ENCODE assay signal across 26 cellular contexts in the genomic region with DNA sequence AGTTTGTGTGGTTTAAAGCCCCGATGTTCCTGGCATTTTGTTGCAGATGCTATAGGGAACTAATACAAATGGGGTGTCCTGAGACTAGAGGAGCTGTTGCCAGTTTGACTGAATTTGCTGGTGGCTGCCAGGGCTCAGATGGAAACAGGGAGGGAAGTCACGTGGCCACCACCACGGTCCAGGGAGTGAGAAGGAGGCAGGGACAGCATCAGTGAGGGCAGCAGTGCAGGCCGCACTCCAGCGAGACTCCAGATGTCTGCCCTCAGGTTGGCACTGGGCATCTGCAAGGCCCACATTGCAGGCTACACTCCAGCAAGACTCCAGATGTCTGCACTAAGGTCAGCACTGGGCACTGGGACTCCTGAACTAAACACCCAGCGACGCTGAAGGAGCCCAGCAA.
DNase-seq lines count a peak whose midpoint lies in the region; ATAC-seq and TF ChIP-seq lines count a peak whose summit lies in the region.
"Had no signal": no experiment of that assay in that cellular context is flagged by ENCODE, and none has a peak within 500 bp of the region (broad histone marks: within the 10 kb centered on the region; RNA-seq: fewer than 3 reads in every experiment).

No MANE protein-coding gene starts in this region.

- no peaks in the 10 kb centered on the region for H3K27me3 ChIP-seq in neural progenitor cell
- H3K27me3 ChIP-seq: BLaER1, brain microvascular endothelial cell had no signal

- H3K4me1 ChIP-seq in neural progenitor cell = no peaks in the 10 kb centered on the region
- H3K4me1 ChIP-seq: A549, BLaER1, parathyroid adenoma had no signal

- peak overlapping the region; percentile 14 for H3K27ac Mint-ChIP-seq in stimulated activated naive CD8-positive, alpha-beta T cell treated with anti-CD3 and anti-CD28 coated beads, Interleukin-15, Interleukin-2, amounts not matched to agents 100 ng/mL and 50 ng/mL, for 24 hours
- peak overlapping the region; percentile 50 for H3K27ac Mint-ChIP-seq in neural progenitor cell
- H3K27ac Mint-ChIP-seq: activated CD4-positive, alpha-beta T cell treated with anti-CD3 and anti-CD28 coated beads, Interleukin-2, amount 10 ng/mL, durations not matched to agents 7 days and 5 days; activated CD8-positive, alpha-beta memory T cell treated with anti-CD3 and anti-CD28 coated beads, Interleukin-2, amount 10 ng/mL, durations not matched to agents 7 days and 5 days had no signal

- peak overlapping the region; percentile 56 for H3K27ac ChIP-seq in cingulate gyrus (ENCODE audit: low read depth, low read length)
- no peak overlapping the region for H3K27ac ChIP-seq in neural progenitor cell
- H3K27ac ChIP-seq in temporal lobe (ENCODE audit: low read depth, low read length) = peak overlapping the region; percentile 79
- H3K27ac ChIP-seq: A549, BLaER1, brain microvascular endothelial cell, KMS-11, parathyroid adenoma, SK-N-MC, WERI-Rb-1 had no signal

- H3K36me3 Mint-ChIP-seq in stimulated activated naive CD8-positive, alpha-beta T cell treated with anti-CD3 and anti-CD28 coated beads, Interleukin-15, Interleukin-2, amounts not matched to agents 100 ng/mL and 50 ng/mL, for 24 hours (ENCODE audit: low read depth) = no peaks in the 10 kb centered on the region
- H3K36me3 Mint-ChIP-seq in neural progenitor cell = peaks cover 30% of the 10 kb centered on the region
- H3K36me3 Mint-ChIP-seq: activated CD8-positive, alpha-beta memory T cell treated with anti-CD3 and anti-CD28 coated beads, Interleukin-2, amount 10 ng/mL, durations not matched to agents 7 days and 5 days had no signal

- no peak for TF ChIP-seq CTCF in neural progenitor cell (IDR thresholded peaks at IDR 0.05)

- no peak for DNase-seq in stimulated activated naive CD8-positive, alpha-beta T cell treated with anti-CD3 and anti-CD28 coated beads, Interleukin-15, Interleukin-2, amounts not matched to agents 100 U/mL and 50 U/mL, for 24 hours
- DNase-seq in neural progenitor cell (ENCODE audit: low spot score) (no peak), DMS53 treated with DMSO at 0.1 percent for 48 hours (lab: John Stamatoyannopoulos, UW; ENCODE audit: unreplicated experiment) (no peak), retina (no peak)
- DNase-seq: activated CD4-positive, alpha-beta T cell treated with anti-CD3 and anti-CD28 coated beads, Interleukin-2, amount 10 ng/mL, durations not matched to agents 7 days and 5 days; activated CD8-positive, alpha-beta memory T cell treated with anti-CD3 and anti-CD28 coated beads, Interleukin-2, amount 10 ng/mL, durations not matched to agents 7 days and 5 days; brain microvascular endothelial cell; cortex of kidney; left colon; mesenchymal stem cell; naive thymus-derived CD4-positive, alpha-beta T cell; NCI-H1694; NCI-H526 treated with DMSO at 0.1 percent for 48 hours; RPMI8226; stimulated activated naive CD4-positive, alpha-beta T cell; WERI-Rb-1 had no signal

- no peak for ATAC-seq in stimulated activated naive CD8-positive, alpha-beta T cell treated with anti-CD3 and anti-CD28 coated beads, Interleukin-15, Interleukin-2, amounts not matched to agents 100 U/mL and 50 U/mL, for 24 hours
- no peak for ATAC-seq in GM18909 (IDR thresholded peaks at IDR 0.05; ENCODE audit: poor library complexity, unreplicated experiment)
- ATAC-seq: A549; left colon; naive thymus-derived CD4-positive, alpha-beta T cell had no signal

- H3K79me2 ChIP-seq in neural progenitor cell (ENCODE audit: low read depth) = no peaks in the 10 kb centered on the region

- no peak overlapping the region for H3K9ac ChIP-seq in neural progenitor cell
- H3K9ac ChIP-seq: BLaER1, KMS-11, parathyroid adenoma had no signal

- H4K20me1 ChIP-seq in neural progenitor cell (ENCODE audit: low read depth) = no peaks in the 10 kb centered on the region
- H4K20me1 ChIP-seq: BLaER1 had no signal

- peaks cover 5% of the 10 kb centered on the region for H3K4me1 Mint-ChIP-seq in stimulated activated naive CD8-positive, alpha-beta T cell treated with anti-CD3 and anti-CD28 coated beads, Interleukin-15, Interleukin-2, amounts not matched to agents 100 ng/mL and 50 ng/mL, for 24 hours (ENCODE audit: low read depth)
- H3K4me1 Mint-ChIP-seq in neural progenitor cell = peaks cover 23% of the 10 kb centered on the region
- H3K4me1 Mint-ChIP-seq: activated CD4-positive, alpha-beta T cell treated with anti-CD3 and anti-CD28 coated beads, Interleukin-2, amount 10 ng/mL, durations not matched to agents 7 days and 5 days; activated CD8-positive, alpha-beta memory T cell treated with anti-CD3 and anti-CD28 coated beads, Interleukin-2, amount 10 ng/mL, durations not matched to agents 7 days and 5 days; naive thymus-derived CD4-positive, alpha-beta T cell had no signal

- no peaks in the 10 kb centered on the region for H3K9me3 Mint-ChIP-seq in stimulated activated naive CD8-positive, alpha-beta T cell treated with anti-CD3 and anti-CD28 coated beads, Interleukin-15, Interleukin-2, amounts not matched to agents 100 ng/mL and 50 ng/mL, for 24 hours
- no peaks in the 10 kb centered on the region for H3K9me3 Mint-ChIP-seq in neural progenitor cell
- H3K9me3 Mint-ChIP-seq: activated CD4-positive, alpha-beta T cell treated with anti-CD3 and anti-CD28 coated beads, Interleukin-2, amount 10 ng/mL, durations not matched to agents 7 days and 5 days; activated T-helper 2 cell treated with anti-CD3 and anti-CD28 coated beads, Interferon-gamma antibody, Interleukin-2, Interleukin-4, amounts not matched to agents 10 μg/mL and 5 μg/mL and 100 μg/mL, durations not matched to agents 14 hours and 24 hours and 36 hours; naive thymus-derived CD4-positive, alpha-beta T cell had no signal

- no peaks in the 10 kb centered on the region for H3K36me3 ChIP-seq in neural progenitor cell
- H3K36me3 ChIP-seq: brain microvascular endothelial cell, WERI-Rb-1 had no signal

- H3K4me2 ChIP-seq in neural progenitor cell = no peak overlapping the region
- H3K4me2 ChIP-seq: A549, BLaER1, KMS-11 had no signal

- H3K4me3 Mint-ChIP-seq in stimulated activated naive CD8-positive, alpha-beta T cell treated with anti-CD3 and anti-CD28 coated beads, Interleukin-15, Interleukin-2, amounts not matched to agents 100 ng/mL and 50 ng/mL, for 24 hours = no peak overlapping the region
- H3K4me3 Mint-ChIP-seq in neural progenitor cell = no peak overlapping the region
- H3K4me3 Mint-ChIP-seq: activated CD4-positive, alpha-beta T cell treated with anti-CD3 and anti-CD28 coated beads, Interleukin-2, amount 10 ng/mL, durations not matched to agents 7 days and 5 days; activated CD8-positive, alpha-beta memory T cell treated with anti-CD3 and anti-CD28 coated beads, Interleukin-2, amount 10 ng/mL, durations not matched to agents 7 days and 5 days; naive thymus-derived CD4-positive, alpha-beta T cell had no signal

- H3F3A ChIP-seq in neural progenitor cell (ENCODE audit: low read depth) = no peaks in the 10 kb centered on the region

- H3K27me3 Mint-ChIP-seq in stimulated activated naive CD8-positive, alpha-beta T cell treated with anti-CD3 and anti-CD28 coated beads, Interleukin-15, Interleukin-2, amounts not matched to agents 100 ng/mL and 50 ng/mL, for 24 hours = no peaks in the 10 kb centered on the region
- H3K27me3 Mint-ChIP-seq in neural progenitor cell (ENCODE audit: insufficient read depth, low read depth) = no peaks in the 10 kb centered on the region
- H3K27me3 Mint-ChIP-seq: activated CD4-positive, alpha-beta T cell treated with anti-CD3 and anti-CD28 coated beads, Interleukin-2, amount 10 ng/mL, durations not matched to agents 7 days and 5 days; activated CD8-positive, alpha-beta memory T cell treated with anti-CD3 and anti-CD28 coated beads, Interleukin-2, amount 10 ng/mL, durations not matched to agents 7 days and 5 days; naive thymus-derived CD4-positive, alpha-beta T cell had no signal

- no peak overlapping the region for H2AFZ ChIP-seq in neural progenitor cell (replicated peaks)
- H2AFZ ChIP-seq: parathyroid adenoma had no signal

- no peak overlapping the region for H3K4me3 ChIP-seq in neural progenitor cell
- H3K4me3 ChIP-seq: A549, BLaER1, SK-N-MC had no signal

- H3K9me3 ChIP-seq in neural progenitor cell (ENCODE audit: low read depth) = no peaks in the 10 kb centered on the region
- H3K9me3 ChIP-seq: A549 had no signal
